In the genomic region with DNA sequence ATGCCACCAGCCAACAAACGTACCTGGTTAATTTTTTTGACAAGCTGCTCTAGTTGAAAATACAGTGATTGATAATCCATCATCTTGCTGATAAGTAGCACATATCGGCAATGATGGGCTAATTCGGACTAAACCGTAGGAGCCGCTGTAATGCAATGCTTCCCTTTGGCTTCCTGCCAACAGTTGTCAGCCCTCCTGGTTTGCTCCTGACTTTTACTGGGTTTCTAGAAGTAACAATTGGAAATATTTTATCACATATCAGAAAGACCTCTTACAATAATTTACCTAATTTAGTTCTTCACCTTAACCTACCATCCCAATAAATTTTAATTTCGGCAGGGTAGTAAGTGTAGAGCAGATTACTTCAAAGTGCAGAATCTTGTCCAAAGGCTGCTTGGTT, we compare ENCODE assay signal across 18 cellular contexts.
DNase-seq lines count a peak whose midpoint lies in the region; ATAC-seq lines count a peak whose summit lies in the region.
"Had no signal": no experiment of that assay in that cellular context is flagged by ENCODE, and none has a peak within 500 bp of the region (broad histone marks: within the 10 kb centered on the region; RNA-seq: fewer than 3 reads in every experiment).

No MANE protein-coding gene starts in this region.

- no peaks in the 10 kb centered on the region for H3K36me3 ChIP-seq in H7 (replicated peaks; ENCODE audit: control insufficient read depth, insufficient read depth, low read length)
- H3K36me3 ChIP-seq: HAP-1 had no signal

- H3K27ac Mint-ChIP-seq in stimulated activated naive CD8-positive, alpha-beta T cell treated with anti-CD3 and anti-CD28 coated beads, Interleukin-15, Interleukin-2, amounts not matched to agents 100 ng/mL and 50 ng/mL, for 24 hours: peak overlapping the region; percentile 82
- H3K27ac Mint-ChIP-seq: endodermal cell; T-helper 2 cell treated with Interferon-gamma antibody and Interleukin-4, amounts not matched to agents 5 μg/mL and 100 μg/mL, for 36 hours had no signal

- H3K36me3 Mint-ChIP-seq in stimulated activated naive CD8-positive, alpha-beta T cell treated with anti-CD3 and anti-CD28 coated beads, Interleukin-15, Interleukin-2, amounts not matched to agents 100 ng/mL and 50 ng/mL, for 24 hours (ENCODE audit: low read depth): peaks cover 68% of the 10 kb centered on the region

- intact Hi-C loops in left colon (cut with DNase I, micrococcal nuclease): no loop called here

- no peaks in the 10 kb centered on the region for H3K9me3 Mint-ChIP-seq in stimulated activated naive CD8-positive, alpha-beta T cell treated with anti-CD3 and anti-CD28 coated beads, Interleukin-15, Interleukin-2, amounts not matched to agents 100 ng/mL and 50 ng/mL, for 24 hours
- H3K9me3 Mint-ChIP-seq: T-helper 2 cell treated with Interferon-gamma antibody and Interleukin-4, amounts not matched to agents 5 μg/mL and 100 μg/mL, for 36 hours had no signal

- no peaks in the 10 kb centered on the region for H3K27me3 ChIP-seq in H7 (ENCODE audit: control insufficient read depth, insufficient read depth, low read length)

- no peak for ATAC-seq in stimulated activated naive CD8-positive, alpha-beta T cell treated with anti-CD3 and anti-CD28 coated beads, Interleukin-15, Interleukin-2, amounts not matched to agents 100 U/mL and 50 U/mL, for 24 hours
- ATAC-seq in left colon (peak; percentile 56), GM18517 (IDR thresholded peaks at IDR 0.05; ENCODE audit: unreplicated experiment) (no peak), GM21381 (IDR thresholded peaks at IDR 0.05; ENCODE audit: unreplicated experiment) (no peak)

- H3K4me1 Mint-ChIP-seq in stimulated activated naive CD8-positive, alpha-beta T cell treated with anti-CD3 and anti-CD28 coated beads, Interleukin-15, Interleukin-2, amounts not matched to agents 100 ng/mL and 50 ng/mL, for 24 hours (ENCODE audit: low read depth): peaks cover 87% of the 10 kb centered on the region

- no peak for DNase-seq in stimulated activated naive CD8-positive, alpha-beta T cell treated with anti-CD3 and anti-CD28 coated beads, Interleukin-15, Interleukin-2, amounts not matched to agents 100 U/mL and 50 U/mL, for 24 hours
- peak; percentile 82 for DNase-seq in NCI-H82 (lab: John Stamatoyannopoulos, UW)
- DNase-seq in left colon: peak in 1 of 2 donors; percentile 33
- no peak for DNase-seq in H7
- DNase-seq: activated CD4-positive, alpha-beta T cell treated with anti-CD3 and anti-CD28 coated beads for 1 hour; central memory CD4-positive, alpha-beta T cell; DMS53; endodermal cell; NCI-H1694; Right ventricle myocardium superior; stimulated activated naive CD4-positive, alpha-beta T cell had no signal

- H3K4me3 Mint-ChIP-seq in stimulated activated naive CD8-positive, alpha-beta T cell treated with anti-CD3 and anti-CD28 coated beads, Interleukin-15, Interleukin-2, amounts not matched to agents 100 ng/mL and 50 ng/mL, for 24 hours: no peak overlapping the region
- H3K4me3 Mint-ChIP-seq: B cell; endodermal cell; T-helper 2 cell treated with Interferon-gamma antibody and Interleukin-4, amounts not matched to agents 5 μg/mL and 100 μg/mL, for 36 hours had no signal

- H3K27me3 Mint-ChIP-seq in stimulated activated naive CD8-positive, alpha-beta T cell treated with anti-CD3 and anti-CD28 coated beads, Interleukin-15, Interleukin-2, amounts not matched to agents 100 ng/mL and 50 ng/mL, for 24 hours: no peaks in the 10 kb centered on the region
- H3K27me3 Mint-ChIP-seq: B cell had no signal

- H3K4me3 ChIP-seq in H7 (ENCODE audit: insufficient read depth, low read depth, low read length): no peak overlapping the region
- H3K4me3 ChIP-seq: HAP-1, skin epidermis had no signal
